Comparison of ENCODE assay signal across 8 cellular contexts in genomic region chr17:6473128-6473767, GRCh38. TPM values are rescaled to one million over a fixed set of nuclear protein-coding genes. Genes with fewer than 3 reads are reported as not detected.
DNase-seq lines count a peak whose midpoint lies in the region; ATAC-seq and TF ChIP-seq lines count a peak whose summit lies in the region.

No MANE protein-coding gene starts in this region.

- no peaks in the 10 kb centered on the region for H3K36me3 Mint-ChIP-seq in activated CD4-positive, alpha-beta T cell treated with anti-CD3 and anti-CD28 coated beads, Interleukin-2, amount 10 ng/mL, durations not matched to agents 7 days and 5 days (ENCODE audit: low read depth)

- CTCF ChIA-PET in activated CD4-positive, alpha-beta T cell treated with anti-CD3 and anti-CD28 coated beads, Interleukin-2, amount 10 ng/mL, durations not matched to agents 7 days and 5 days (lab: Charles Lee) = interaction anchor here (0.6 to 2.4 kb wide), 6 partner anchors 10 to 106 kb away, joined by 3 to 9 read pairs (median 4); no protein-coding TSS in a partner anchor

- H3K27ac Mint-ChIP-seq in activated CD4-positive, alpha-beta T cell treated with anti-CD3 and anti-CD28 coated beads, Interleukin-2, amount 10 ng/mL, durations not matched to agents 7 days and 5 days = no peak overlapping the region

- no peaks in the 10 kb centered on the region for H3K4me1 Mint-ChIP-seq in activated CD4-positive, alpha-beta T cell treated with anti-CD3 and anti-CD28 coated beads, Interleukin-2, amount 10 ng/mL, durations not matched to agents 7 days and 5 days

- H3K9me3 Mint-ChIP-seq in activated CD4-positive, alpha-beta T cell treated with anti-CD3 and anti-CD28 coated beads, Interleukin-2, amount 10 ng/mL, durations not matched to agents 7 days and 5 days = no peaks in the 10 kb centered on the region

- no peak overlapping the region for H3K27ac ChIP-seq in colonic mucosa
- H3K27ac ChIP-seq in liver (ENCODE audit: low read depth in 1 of 2, low read length in 2 of 2) = no peak overlapping the region

- H3K9ac ChIP-seq in colonic mucosa (ENCODE audit: low read depth in 2 of 2, low read length in 2 of 2) = no peak overlapping the region
- H3K9ac ChIP-seq in liver (ENCODE audit: low read depth in 1 of 2, low read length in 2 of 2) = no peak overlapping the region

- H3K4me3 Mint-ChIP-seq in activated CD4-positive, alpha-beta T cell treated with anti-CD3 and anti-CD28 coated beads, Interleukin-2, amount 10 ng/mL, durations not matched to agents 7 days and 5 days = no peak overlapping the region

- H3K36me3 ChIP-seq in colonic mucosa (no peaks in the 10 kb centered on the region), liver (ENCODE audit: control insufficient read depth in 4 of 4, insufficient read depth in 3 of 4, low read depth in 1 of 4, low read length in 3 of 4) (no peaks in the 10 kb centered on the region)

- H3K27me3 ChIP-seq in colonic mucosa (no peaks in the 10 kb centered on the region), liver (ENCODE audit: control insufficient read depth in 4 of 4, insufficient read depth in 4 of 4, low read length in 3 of 4) (no peaks in the 10 kb centered on the region)

- H3K9me3 ChIP-seq in colonic mucosa (no peaks in the 10 kb centered on the region), liver (ENCODE audit: control insufficient read depth in 4 of 4, low read length in 3 of 4) (no peaks in the 10 kb centered on the region)

- H3K4me1 ChIP-seq in colonic mucosa (no peaks in the 10 kb centered on the region), liver (ENCODE audit: control insufficient read depth in 4 of 4, insufficient read depth in 4 of 4, low read length in 3 of 4) (no peaks in the 10 kb centered on the region)

- POLR2A ChIA-PET in activated CD4-positive, alpha-beta T cell treated with anti-CD3 and anti-CD28 coated beads, Interleukin-2, amount 10 ng/mL, durations not matched to agents 7 days and 5 days (lab: Charles Lee) = no interaction called here

- TF ChIP-seq RAD21 in liver (IDR thresholded peaks at IDR 0.05) = peak; percentile 75 to 89

- no peak overlapping the region for H3K4me3 ChIP-seq in colonic mucosa
- no peak overlapping the region for H3K4me3 ChIP-seq in liver (ENCODE audit: low read depth in 1 of 3, low read length in 3 of 3)

- no peak for ATAC-seq in HG03571 (IDR thresholded peaks at IDR 0.05; ENCODE audit: unreplicated experiment)

- DNase-seq in NCI-H2029 (lab: John Stamatoyannopoulos, UW) (peak; percentile 29), NCI-H2029 treated with DMSO at 0.1 percent for 48 hours (lab: John Stamatoyannopoulos, UW) (no peak), NCI-H2196 treated with DMSO at 0.1 percent for 48 hours (lab: John Stamatoyannopoulos, UW; ENCODE audit: unreplicated experiment) (peak; percentile 8), colonic mucosa (peak; percentile 82)
- peak; percentile 73 for DNase-seq in activated CD4-positive, alpha-beta T cell treated with anti-CD3 and anti-CD28 coated beads, Interleukin-2, amount 10 ng/mL, durations not matched to agents 7 days and 5 days
- DNase-seq in stimulated activated CD4-positive, alpha-beta T cell treated with anti-CD3 and anti-CD28 coated beads, Interleukin-4, amount 100 ng/mL, for 48 hours (ENCODE audit: low read depth in 2 of 2) = peak; percentile 48 to 65

- peak; percentile 94 for TF ChIP-seq CTCF in colonic mucosa (IDR thresholded peaks at IDR 0.05)
- TF ChIP-seq CTCF in liver (IDR thresholded peaks at IDR 0.05; ENCODE audit: low read depth, low read length, missing input control) = peak; percentile 89

- no peaks in the 10 kb centered on the region for H3K27me3 Mint-ChIP-seq in activated CD4-positive, alpha-beta T cell treated with anti-CD3 and anti-CD28 coated beads, Interleukin-2, amount 10 ng/mL, durations not matched to agents 7 days and 5 days

- intact Hi-C loops in colonic mucosa (cut with DNase I) = loop anchor here (5.0 to 10.0 kb wide), 2 partner anchors 92 to 174 kb away; no protein-coding TSS in a partner anchor

- 48% methylated on average over 14 of the region's 14 CpGs for WGBS in liver

TF ChIP-seq in liver, 16 proteins besides CTCF, POLR2A, EP300 and RAD21:
- TF ChIP-seq EGR1 (IDR thresholded peaks at IDR 0.05; ENCODE audit: low read depth in 2 of 2) = no peak
- TF ChIP-seq, protein P1, sequence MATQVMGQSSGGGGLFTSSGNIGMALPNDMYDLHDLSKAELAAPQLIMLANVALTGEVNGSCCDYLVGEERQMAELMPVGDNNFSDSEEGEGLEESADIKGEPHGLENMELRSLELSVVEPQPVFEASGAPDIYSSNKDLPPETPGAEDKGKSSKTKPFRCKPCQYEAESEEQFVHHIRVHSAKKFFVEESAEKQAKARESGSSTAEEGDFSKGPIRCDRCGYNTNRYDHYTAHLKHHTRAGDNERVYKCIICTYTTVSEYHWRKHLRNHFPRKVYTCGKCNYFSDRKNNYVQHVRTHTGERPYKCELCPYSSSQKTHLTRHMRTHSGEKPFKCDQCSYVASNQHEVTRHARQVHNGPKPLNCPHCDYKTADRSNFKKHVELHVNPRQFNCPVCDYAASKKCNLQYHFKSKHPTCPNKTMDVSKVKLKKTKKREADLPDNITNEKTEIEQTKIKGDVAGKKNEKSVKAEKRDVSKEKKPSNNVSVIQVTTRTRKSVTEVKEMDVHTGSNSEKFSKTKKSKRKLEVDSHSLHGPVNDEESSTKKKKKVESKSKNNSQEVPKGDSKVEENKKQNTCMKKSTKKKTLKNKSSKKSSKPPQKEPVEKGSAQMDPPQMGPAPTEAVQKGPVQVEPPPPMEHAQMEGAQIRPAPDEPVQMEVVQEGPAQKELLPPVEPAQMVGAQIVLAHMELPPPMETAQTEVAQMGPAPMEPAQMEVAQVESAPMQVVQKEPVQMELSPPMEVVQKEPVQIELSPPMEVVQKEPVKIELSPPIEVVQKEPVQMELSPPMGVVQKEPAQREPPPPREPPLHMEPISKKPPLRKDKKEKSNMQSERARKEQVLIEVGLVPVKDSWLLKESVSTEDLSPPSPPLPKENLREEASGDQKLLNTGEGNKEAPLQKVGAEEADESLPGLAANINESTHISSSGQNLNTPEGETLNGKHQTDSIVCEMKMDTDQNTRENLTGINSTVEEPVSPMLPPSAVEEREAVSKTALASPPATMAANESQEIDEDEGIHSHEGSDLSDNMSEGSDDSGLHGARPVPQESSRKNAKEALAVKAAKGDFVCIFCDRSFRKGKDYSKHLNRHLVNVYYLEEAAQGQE (IDR thresholded peaks at IDR 0.05) = no peak
- TF ChIP-seq FOXA2 (IDR thresholded peaks at IDR 0.05) = no peak
- no peak for TF ChIP-seq MAX (IDR thresholded peaks at IDR 0.05)
- no peak for TF ChIP-seq TAF1 (conservative IDR thresholded peaks at IDR 0.05)
- no peak for TF ChIP-seq FOXA1 (IDR thresholded peaks at IDR 0.05)
- no peak for TF ChIP-seq YY1 (IDR thresholded peaks at IDR 0.05)
- no peak for TF ChIP-seq NR2F2 (IDR thresholded peaks at IDR 0.05)
- TF ChIP-seq JUND (IDR thresholded peaks at IDR 0.05) = no peak
- TF ChIP-seq SP1 (IDR thresholded peaks at IDR 0.05) = no peak
- TF ChIP-seq GABPA (IDR thresholded peaks at IDR 0.05 in 1 of 2, conservative IDR thresholded peaks at IDR 0.05 in 1 of 2) = no peak

RNA-seq across cellular contexts. Expression of gene PIMREG, which starts 29.0 kb away (rescaled TPM):
- total RNA-seq in activated CD4-positive, alpha-beta T cell treated with anti-CD3 and anti-CD28 coated beads, Interleukin-2, amount 10 ng/mL, durations not matched to agents 7 days and 5 days = 10 to 100 TPM; 16.4 to 22.0 TPM
- total RNA-seq in colonic mucosa (10 to 100 TPM in 1 of 2 donors, 1 to 10 TPM in 1; 4.3 to 26.0 TPM), liver (1 to 10 TPM in 1 of 2 donors, not detected in 1; 5.2 TPM)
- polyA plus RNA-seq in liver = under 1 TPM; 0.10 to 0.75 TPM

RNA-seq across cellular contexts. Expression of gene AIPL1, which starts 38.3 kb away (rescaled TPM):
- total RNA-seq in activated CD4-positive, alpha-beta T cell treated with anti-CD3 and anti-CD28 coated beads, Interleukin-2, amount 10 ng/mL, durations not matched to agents 7 days and 5 days = not detected
- total RNA-seq in colonic mucosa (not detected), liver (not detected)
- not detected for polyA plus RNA-seq in liver
